In genomic region chr1:199691540-199691939, GRCh38 we compare ENCODE assay signal across 11 cellular contexts.
DNase-seq lines count a peak whose midpoint lies in the region; ATAC-seq, FAIRE-seq and TF ChIP-seq lines count a peak whose summit lies in the region.
"Had no signal": no experiment of that assay in that cellular context is flagged by ENCODE, and none has a peak within 500 bp of the region (broad histone marks: within the 10 kb centered on the region; RNA-seq: fewer than 3 reads in every experiment).

No MANE protein-coding gene starts in this region.

- intact Hi-C loops in right lobe of liver (cut with DNase I), result no loop called here
- intact Hi-C loops in HepG2 (cut with micrococcal nuclease; ENCODE audit: unreplicated experiment), result no loop called here
- intact Hi-C loops in CD4-positive, alpha-beta T cell (cut with DNase I, micrococcal nuclease), result no loop called here
- intact Hi-C loops in natural killer cell (cut with micrococcal nuclease), result no loop called here

- FAIRE-seq in HepG2 (lab: Jason Lieb, UNC), result no peak

- TF ChIP-seq CTCF in right lobe of liver (IDR thresholded peaks at IDR 0.05), result no peak
- no peak for TF ChIP-seq CTCF in HepG2 (CRISPR knock-in tag; IDR thresholded peaks at IDR 0.05)
- no peak for TF ChIP-seq CTCF in fibroblast of mammary gland (conservative IDR thresholded peaks at IDR 0.05; ENCODE audit: control insufficient read depth, insufficient read depth, low read depth, low read length)
- TF ChIP-seq CTCF in BE2C (IDR thresholded peaks at IDR 0.05; ENCODE audit: low read depth, low read length), result no peak
- TF ChIP-seq CTCF in CD4-positive, alpha-beta T cell (IDR thresholded peaks at IDR 0.05), result no peak
- TF ChIP-seq CTCF in natural killer cell (IDR thresholded peaks at IDR 0.05), result no peak

- TF ChIP-seq EP300 in HepG2 (IDR thresholded peaks at IDR 0.05; ENCODE audit: low read depth in 2 of 2, low read length in 2 of 2) (no peak), HepG2 (CRISPR knock-in tag; IDR thresholded peaks at IDR 0.05; ENCODE audit: borderline replicate concordance) (no peak)

- H3K4me3 Mint-ChIP-seq in CD4-positive, alpha-beta T cell, result no peak overlapping the region
- no peak overlapping the region for H3K4me3 Mint-ChIP-seq in natural killer cell
- H3K4me3 Mint-ChIP-seq: CD8-positive, alpha-beta T cell had no signal

- H2AFZ ChIP-seq in HepG2 (ENCODE audit: low read length), result no peak overlapping the region

- no TSS peak for BruUV-seq in HepG2 (replicated peaks; lab: Mats Ljungman, UMichigan)

- H3K36me3 ChIP-seq in right lobe of liver (no peaks in the 10 kb centered on the region), HepG2 (replicated peaks in 1 of 2; ENCODE audit: control insufficient read depth in 1 of 2, insufficient read depth in 2 of 2, low read length in 2 of 2) (no peaks in the 10 kb centered on the region), BE2C (no peaks in the 10 kb centered on the region)

- H3K27ac Mint-ChIP-seq in CD4-positive, alpha-beta T cell, result no peak overlapping the region
- no peak overlapping the region for H3K27ac Mint-ChIP-seq in natural killer cell
- H3K27ac Mint-ChIP-seq: CD8-positive, alpha-beta T cell had no signal

- no peaks in the 10 kb centered on the region for H3K36me3 Mint-ChIP-seq in CD4-positive, alpha-beta T cell (ENCODE audit: low read depth)
- H3K36me3 Mint-ChIP-seq in natural killer cell, result no peaks in the 10 kb centered on the region
- H3K36me3 Mint-ChIP-seq: CD8-positive, alpha-beta T cell had no signal

- H3K27me3 ChIP-seq in right lobe of liver, result no peaks in the 10 kb centered on the region
- H3K27me3 ChIP-seq in HepG2 (ENCODE audit: control insufficient read depth in 1 of 2, insufficient read depth in 2 of 2, low read length in 2 of 2), result no peaks in the 10 kb centered on the region; a peak in 1 of 5 replicates
- H3K27me3 ChIP-seq in BE2C, result peaks cover 8% of the 10 kb centered on the region
- H3K27me3 ChIP-seq in CD4-positive, alpha-beta T cell (ENCODE audit: control insufficient read depth, insufficient read depth, low read length), result peaks cover 9% of the 10 kb centered on the region

- H3K4me1 Mint-ChIP-seq in CD4-positive, alpha-beta T cell (ENCODE audit: low read depth), result no peaks in the 10 kb centered on the region
- no peaks in the 10 kb centered on the region for H3K4me1 Mint-ChIP-seq in natural killer cell

- no peak overlapping the region for H3K27ac ChIP-seq in right lobe of liver
- H3K27ac ChIP-seq in HepG2 (ENCODE audit: extremely low read length, insufficient read depth, low read length), result no peak overlapping the region
- no peak overlapping the region for H3K27ac ChIP-seq in CD4-positive, alpha-beta T cell (ENCODE audit: low read depth, low read length)

- TF ChIP-seq POLR2A in right lobe of liver (IDR thresholded peaks at IDR 0.05) (no peak), HepG2 (IDR thresholded peaks at IDR 0.05; ENCODE audit: insufficient read depth in 1 of 2, low read depth in 2 of 2, low read length in 2 of 2) (no peak)

- peak; percentile 39 to 89 (median 61) for ATAC-seq in right lobe of liver
- ATAC-seq in HepG2, result no peak
- no peak for ATAC-seq in CD4-positive, alpha-beta T cell (ENCODE audit: poor library complexity)
- no peak for ATAC-seq in natural killer cell
- ATAC-seq: CD8-positive, alpha-beta T cell had no signal

- CTCF ChIA-PET in HepG2 (lab: Yijun Ruan, JAX; ENCODE audit: low intra/inter-chr PET ratio, low total read pairs), result no interaction called here
- CTCF ChIA-PET in CD4-positive, alpha-beta T cell (lab: Charles Lee), result no interaction called here

- no peak overlapping the region for H3K4me3 ChIP-seq in right lobe of liver
- H3K4me3 ChIP-seq in HepG2 (replicated peaks in 1 of 3; ENCODE audit: insufficient read depth in 1 of 3, low read depth in 2 of 3, low read length in 3 of 3), result no peak overlapping the region
- no peak overlapping the region for H3K4me3 ChIP-seq in fibroblast of mammary gland (ENCODE audit: control insufficient read depth, low read depth, low read length)
- no peak overlapping the region for H3K4me3 ChIP-seq in BE2C (ENCODE audit: low read depth, low read length)

- H4K20me1 ChIP-seq in HepG2 (ENCODE audit: insufficient read depth, low read length), result no peaks in the 10 kb centered on the region

- DNase-seq in right lobe of liver (no peak), HepG2 (ENCODE audit: low spot score) (no peak), NOMO-1 treated with DMSO at 0.1 percent for 48 hours (lab: John Stamatoyannopoulos, UW; ENCODE audit: unreplicated experiment) (peak; percentile 96), fibroblast of mammary gland (ENCODE audit: low read depth) (peak; percentile 78), NAMALWA (ENCODE audit: low spot score) (no peak), BE2C (no peak), natural killer cell (no peak)
- no peak for DNase-seq in CD4-positive, alpha-beta T cell
- DNase-seq: activated effector memory CD4-positive, alpha-beta T cell treated with anti-CD3 and anti-CD28 coated beads, Interleukin-2, amount 50 U/mL, for 16 hours; CD8-positive, alpha-beta T cell; NCI-H2171 had no signal

- no peaks in the 10 kb centered on the region for H3K4me1 ChIP-seq in right lobe of liver
- no peaks in the 10 kb centered on the region for H3K4me1 ChIP-seq in HepG2 (ENCODE audit: insufficient read depth, low read length)
- no peaks in the 10 kb centered on the region for H3K4me1 ChIP-seq in BE2C

- H3K9me3 ChIP-seq in right lobe of liver (no peaks in the 10 kb centered on the region), HepG2 (ENCODE audit: low read length) (no peaks in the 10 kb centered on the region), BE2C (no peaks in the 10 kb centered on the region)
- H3K9me3 ChIP-seq in CD4-positive, alpha-beta T cell (ENCODE audit: control insufficient read depth, low read length), result no peaks in the 10 kb centered on the region

- peaks cover 30% of the 10 kb centered on the region for H3K27me3 Mint-ChIP-seq in CD4-positive, alpha-beta T cell
- peaks cover 18 to 47% of the 10 kb centered on the region in 2 donors for H3K27me3 Mint-ChIP-seq in natural killer cell (ENCODE audit: low read depth in 2 of 2)

- POLR2A ChIA-PET in HepG2 (lab: Yijun Ruan, JAX), result no interaction called here
- POLR2A ChIA-PET in CD4-positive, alpha-beta T cell (lab: Charles Lee), result no interaction called here

- TF ChIP-seq RAD21 in HepG2 (CRISPR knock-in tag; IDR thresholded peaks at IDR 0.05), result no peak

- no peak overlapping the region for H3K4me2 ChIP-seq in HepG2 (ENCODE audit: low read depth, low read length)

- H3K9me3 Mint-ChIP-seq in CD4-positive, alpha-beta T cell, result no peaks in the 10 kb centered on the region
- H3K9me3 Mint-ChIP-seq in natural killer cell, result no peaks in the 10 kb centered on the region
- H3K9me3 Mint-ChIP-seq: CD8-positive, alpha-beta T cell had no signal

- 51% methylated on average over 3 of the region's 3 CpGs for WGBS in right lobe of liver (ENCODE audit: insufficient coverage, low coverage, low lambda C conversion rate, missing lambda C conversion rate)
- 2% methylated on average over 3 of the region's 3 CpGs for WGBS in HepG2 (ENCODE audit: low lambda C conversion rate)

- H3K9ac ChIP-seq in HepG2 (ENCODE audit: insufficient read depth, low read depth, low read length), result no peak overlapping the region

- in situ Hi-C loops in HepG2 (cut with HindIII; ENCODE audit: extremely low pct_ligation_motif_present, low pct_unique_long_range_greater_than_20kb), result loop anchor here (25.0 kb wide), 1 partner anchor 571 kb away; no protein-coding TSS in a partner anchor

- H3K79me2 ChIP-seq in HepG2 (ENCODE audit: insufficient read depth, low read length), result no peaks in the 10 kb centered on the region

TF ChIP-seq in HepG2, 621 proteins besides CTCF, POLR2A, EP300 and RAD21 (continues in another document):
- TF ChIP-seq ELF4 (CRISPR knock-in tag; IDR thresholded peaks at IDR 0.05; ENCODE audit: borderline replicate concordance), result no peak
- no peak for TF ChIP-seq ZBED4 (CRISPR knock-in tag; IDR thresholded peaks at IDR 0.05; ENCODE audit: borderline replicate concordance)
- no peak for TF ChIP-seq ZNF678 (CRISPR knock-in tag; IDR thresholded peaks at IDR 0.05)
- TF ChIP-seq ZFP82 (CRISPR knock-in tag; IDR thresholded peaks at IDR 0.05; ENCODE audit: borderline replicate concordance), result no peak
- no peak for TF ChIP-seq THAP8 (CRISPR knock-in tag; IDR thresholded peaks at IDR 0.05; ENCODE audit: borderline replicate concordance)
- TF ChIP-seq TGIF2 (CRISPR knock-in tag; IDR thresholded peaks at IDR 0.05), result no peak
- TF ChIP-seq SAP130 (CRISPR knock-in tag; IDR thresholded peaks at IDR 0.05; ENCODE audit: low read depth), result no peak
- no peak for TF ChIP-seq MIER3 (CRISPR knock-in tag; IDR thresholded peaks at IDR 0.05; ENCODE audit: borderline replicate concordance)
- TF ChIP-seq ZBTB3 (CRISPR knock-in tag; IDR thresholded peaks at IDR 0.05; ENCODE audit: borderline replicate concordance, low read depth), result no peak

Comparison
In these comparisons a context has a peak if more than half of its experiments do, and no peak if none do; other contexts are left out.
1. ATAC-seq: peak in right lobe of liver (4 of 4); none in HepG2 (single experiment), CD4-positive, alpha-beta T cell (single experiment) and natural killer cell (0 of 3).
2. DNase-seq: peak in NOMO-1 treated with DMSO at 0.1 percent for 48 hours (single experiment) and fibroblast of mammary gland (single experiment); none in right lobe of liver (0 of 3), HepG2 (single experiment), NAMALWA (single experiment), BE2C (single experiment), CD4-positive, alpha-beta T cell (0 of 10) and natural killer cell (single experiment).